ENCODE assay signal across 7 cellular contexts in genomic region chr20:63553933-63554290, GRCh38. TPM values are rescaled to one million over a fixed set of nuclear protein-coding genes. Genes with fewer than 3 reads are reported as not detected.
DNase-seq lines count a peak whose midpoint lies in the region; ATAC-seq, FAIRE-seq and TF ChIP-seq lines count a peak whose summit lies in the region.

TSS of gene FNDC11 (plus strand) at chr20:63554159. CDS start at chr20:63555664, 1,505 bp downstream.

- H3K4me2 ChIP-seq in fibroblast of lung (ENCODE audit: extremely low read depth, insufficient read depth, low read length) = peak within 1 kb of the TSS; percentile 85

- H3K4me1 ChIP-seq in fibroblast of lung (ENCODE audit: control insufficient read depth, extremely low read depth, insufficient read depth, low read length) = no peaks in the 10 kb centered on the region
- H3K4me1 ChIP-seq in pancreas = no peaks in the 10 kb centered on the region

- no peaks in the 10 kb centered on the region for H4K20me1 ChIP-seq in fibroblast of lung (ENCODE audit: control insufficient read depth, extremely low read depth, insufficient read depth, low read length)

- H3K4me3 ChIP-seq in fibroblast of lung (replicated peaks in 1 of 4; ENCODE audit: control extremely low read depth in 1 of 4, insufficient read depth in 1 of 4, low read depth in 3 of 4, low read length in 4 of 4) (peak within 1 kb of the TSS; percentile 53 to 68 (median 60)), pancreas (peak within 1 kb of the TSS; percentile 20 to 60 (median 34))

- no peak for TF ChIP-seq CTCF in fibroblast of lung (conservative IDR thresholded peaks at IDR 0.05 in 1 of 2, IDR thresholded peaks at IDR 0.05 in 1 of 2; ENCODE audit: low read depth in 1 of 2, low read length in 2 of 2)
- no peak for TF ChIP-seq CTCF in pancreas (IDR thresholded peaks at IDR 0.05)

- H3K9me3 ChIP-seq in fibroblast of lung (ENCODE audit: control insufficient read depth, insufficient read depth, low read depth, low read length) = no peaks in the 10 kb centered on the region
- H3K9me3 ChIP-seq in pancreas = no peaks in the 10 kb centered on the region

- peak; percentile 30 to 41 for DNase-seq in activated CD4-positive, alpha-beta T cell treated with anti-CD3 and anti-CD28 coated beads, Interleukin-2, amount 50 U/mL, for 4 hours
- DNase-seq in fibroblast of lung (ENCODE audit: low read depth in 2 of 2) (no peak), pancreas (peak in 1 of 6 donors; percentile 76), NCI-H1092 treated with DMSO at 0.1 percent for 48 hours (lab: John Stamatoyannopoulos, UW) (no peak)

- peak; percentile 21 for ATAC-seq in GM19043 (IDR thresholded peaks at IDR 0.05; ENCODE audit: low read depth, unreplicated experiment)
- ATAC-seq in HG03460 (IDR thresholded peaks at IDR 0.05; ENCODE audit: unreplicated experiment) = peak; percentile 29
- ATAC-seq in pancreas = peak; percentile 38 to 67 (median 58)
- ATAC-seq in HG03378 (IDR thresholded peaks at IDR 0.05; ENCODE audit: unreplicated experiment) = no peak

- whole genome bisulfite sequencing in pancreas, 2 donors = 3 to 6% methylated on average over 23 to 34 of the region's 34 CpGs

- H3K27me3 ChIP-seq in fibroblast of lung (ENCODE audit: control insufficient read depth, insufficient read depth, low read length) = no peaks in the 10 kb centered on the region
- no peaks in the 10 kb centered on the region for H3K27me3 ChIP-seq in pancreas

- no peaks in the 10 kb centered on the region for H3K79me2 ChIP-seq in fibroblast of lung (ENCODE audit: control insufficient read depth, insufficient read depth, low read length)

- FAIRE-seq in pancreas (lab: Jason Lieb, UNC) = no peak

- peak within 1 kb of the TSS; percentile 62 for H3K9ac ChIP-seq in fibroblast of lung (ENCODE audit: insufficient read depth, low read length)

- H3K27ac ChIP-seq in fibroblast of lung (ENCODE audit: insufficient read depth, low read length) (no peak within 1 kb of the TSS), pancreas (no peak within 1 kb of the TSS)

- H3K36me3 ChIP-seq in fibroblast of lung (ENCODE audit: control insufficient read depth, insufficient read depth, low read length) (no peaks in the 10 kb centered on the region), pancreas (no peaks in the 10 kb centered on the region)

- intact Hi-C loops in pancreas (cut with DNase I) = no loop called here

- H2AFZ ChIP-seq in fibroblast of lung (ENCODE audit: low read length) = peak within 1 kb of the TSS; percentile 23

RNA-seq across cellular contexts. Expression of gene FNDC11, which starts in this region (rescaled TPM):
- total RNA-seq in fibroblast of lung (1.0 and 1.7 TPM in 2 replicates), pancreas (under 1 TPM in 4 of 6 donors, not detected in 2; 0.06 to 0.25 (median 0.09) TPM)
- polyA plus RNA-seq in fibroblast of lung (0.18 and 0.22 TPM in 2 replicates), pancreas (under 1 TPM; 0.27 to 0.35 TPM)
- polyA plus RNA-seq in fibroblast of lung (2012) = 0.51 and 0.53 TPM in 2 replicates
- 0.11 and 0.31 TPM in 2 replicates for polyA minus RNA-seq in fibroblast of lung (ENCODE audit: low replicate concordance)

Comparison
In these comparisons a context has a peak if more than half of its experiments do, and no peak if none do; other contexts are left out.
1. Peak in ATAC-seq and H3K4me3 ChIP-seq in pancreas; RNA of the gene not detected or under 1 TPM.
2. DNase-seq: peak in activated CD4-positive, alpha-beta T cell treated with anti-CD3 and anti-CD28 coated beads, Interleukin-2, amount 50 U/mL, for 4 hours (2 of 2); none in fibroblast of lung (0 of 2) and NCI-H1092 treated with DMSO at 0.1 percent for 48 hours (single experiment).